Comparison of ENCODE assay signal across 1 cellular context in the genomic region with DNA sequence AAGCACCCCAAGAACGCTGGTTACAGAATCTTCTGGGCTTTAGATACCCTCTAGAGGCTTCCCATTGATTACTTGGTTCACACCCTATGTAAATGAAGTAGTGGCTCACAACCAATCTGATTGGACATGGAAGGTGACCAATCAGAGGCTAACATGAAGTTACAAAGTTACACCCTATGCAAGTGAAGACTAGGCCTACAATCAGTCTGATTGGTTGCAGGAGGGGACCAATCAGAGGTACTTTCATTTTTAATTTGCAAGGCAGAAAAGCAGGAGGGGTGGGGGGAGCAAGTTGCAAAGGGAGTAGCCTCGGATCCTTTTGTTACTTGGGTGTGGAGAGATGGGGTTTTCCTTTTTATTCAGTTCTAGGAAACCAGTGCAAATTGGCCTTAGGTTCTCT.
TF ChIP-seq lines count a peak whose summit lies in the region.

No MANE protein-coding gene starts in this region.

TF ChIP-seq in endothelial cell of umbilical vein, 7 proteins besides CTCF, POLR2A, EP300 and RAD21:
- TF ChIP-seq POLR2AphosphoS5 (IDR thresholded peaks at IDR 0.05; ENCODE audit: insufficient read depth, low read depth, low read length): no peak
- TF ChIP-seq, protein P1, sequence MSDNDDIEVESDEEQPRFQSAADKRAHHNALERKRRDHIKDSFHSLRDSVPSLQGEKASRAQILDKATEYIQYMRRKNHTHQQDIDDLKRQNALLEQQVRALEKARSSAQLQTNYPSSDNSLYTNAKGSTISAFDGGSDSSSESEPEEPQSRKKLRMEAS (IDR thresholded peaks at IDR 0.05; ENCODE audit: insufficient read depth, insufficient read length): no peak
- no peak for TF ChIP-seq MYC (IDR thresholded peaks at IDR 0.05; ENCODE audit: low read depth, low read length)
